Comparison of ENCODE assay signal across 9 cellular contexts in the genomic region with DNA sequence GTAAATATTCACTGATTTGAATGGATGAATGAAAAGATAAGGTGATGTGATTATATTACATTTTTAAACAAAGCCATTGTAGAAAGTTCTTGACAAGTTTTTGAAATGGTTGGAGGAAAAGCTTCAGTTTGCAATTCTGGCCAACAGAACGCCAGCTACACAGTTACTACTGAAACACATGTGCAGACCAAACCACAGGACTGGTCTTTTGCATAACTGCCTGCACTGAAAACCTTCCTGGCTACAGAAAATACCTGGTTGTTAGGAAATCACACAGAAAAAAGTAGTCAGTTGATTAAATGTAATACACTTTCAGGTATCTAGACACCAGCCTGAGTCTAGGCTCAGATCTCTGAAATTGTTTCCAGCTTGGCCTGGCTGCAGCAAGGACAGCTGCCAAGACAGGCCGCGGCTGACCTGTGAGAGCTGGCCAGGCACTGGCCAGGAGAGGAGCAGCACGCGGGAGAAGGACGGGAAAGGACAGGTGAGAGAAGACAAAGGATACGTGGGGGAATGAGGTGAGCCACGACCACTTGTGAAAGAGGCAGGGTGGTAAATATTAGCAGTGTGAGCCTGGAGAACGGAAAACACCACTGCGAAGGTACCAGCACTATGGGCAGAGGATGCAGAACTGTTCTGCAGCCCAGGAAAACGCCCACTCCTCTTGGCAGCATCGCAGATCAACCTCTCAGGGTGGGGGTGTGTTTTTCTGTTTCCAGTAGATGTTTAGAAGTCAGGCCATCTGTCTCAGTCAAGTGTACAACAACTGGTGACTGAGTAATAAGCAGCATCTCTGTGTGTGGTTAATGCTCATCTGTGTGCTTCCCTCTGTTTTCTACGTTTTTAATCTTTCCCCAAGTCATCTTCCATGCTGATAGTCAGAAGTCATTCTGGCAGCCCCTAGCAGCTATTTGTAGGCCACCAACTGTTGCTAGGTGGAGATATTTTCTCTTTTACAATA.
DNase-seq lines count a peak whose midpoint lies in the region; ATAC-seq and TF ChIP-seq lines count a peak whose summit lies in the region.
"Had no signal": no experiment of that assay in that cellular context is flagged by ENCODE, and none has a peak within 500 bp of the region (broad histone marks: within the 10 kb centered on the region; RNA-seq: fewer than 3 reads in every experiment).

No MANE protein-coding gene starts in this region.

- H3K4me1 Mint-ChIP-seq in nephron, result peaks cover 81% of the 10 kb centered on the region
- no peaks in the 10 kb centered on the region for H3K4me1 Mint-ChIP-seq in activated T-cell treated with anti-CD3 and anti-CD28 coated beads, Interleukin-2, amount 50 U/mL, for 72 hours (ENCODE audit: low read depth)

- TF ChIP-seq CTCF in OCI-LY1 (IDR thresholded peaks at IDR 0.05; ENCODE audit: low read length), result no peak
- TF ChIP-seq CTCF in nephron (IDR thresholded peaks at IDR 0.05; ENCODE audit: unreplicated experiment in 3 of 3), result no peak

- peak overlapping the region in 1 of 3 experiments; percentile 17 for H3K4me3 Mint-ChIP-seq in nephron
- H3K4me3 Mint-ChIP-seq in activated T-cell treated with anti-CD3 and anti-CD28 coated beads, Interleukin-2, amount 50 U/mL, for 72 hours, result no peak overlapping the region

- H3K4me2 ChIP-seq in OCI-LY1 (ENCODE audit: low read length), result peak overlapping the region; percentile 80

- H3K27me3 Mint-ChIP-seq in nephron (ENCODE audit: low read depth), result no peaks in the 10 kb centered on the region
- peaks cover 54% of the 10 kb centered on the region for H3K27me3 Mint-ChIP-seq in activated T-cell treated with anti-CD3 and anti-CD28 coated beads, Interleukin-2, amount 50 U/mL, for 72 hours (ENCODE audit: low read depth)

- no peaks in the 10 kb centered on the region for H3K27me3 ChIP-seq in OCI-LY1 (ENCODE audit: insufficient read depth, low read length)

- no peaks in the 10 kb centered on the region for H3K9me2 ChIP-seq in OCI-LY1 (ENCODE audit: low read depth, low read length)

- no peak overlapping the region for H2AFZ ChIP-seq in OCI-LY1 (ENCODE audit: low read length)

- H3K27ac ChIP-seq in OCI-LY1 (ENCODE audit: low read depth, low read length, poor library complexity, severe bottlenecking), result peak overlapping the region; percentile 98

- H3K36me3 Mint-ChIP-seq in nephron (ENCODE audit: low read depth), result peaks cover 26% of the 10 kb centered on the region
- H3K36me3 Mint-ChIP-seq in activated T-cell treated with anti-CD3 and anti-CD28 coated beads, Interleukin-2, amount 50 U/mL, for 72 hours (ENCODE audit: insufficient read depth in 2 of 2), result no peaks in the 10 kb centered on the region

- peaks cover 43% of the 10 kb centered on the region for H3K79me2 ChIP-seq in OCI-LY1 (ENCODE audit: insufficient read depth, low read length)

- no peaks in the 10 kb centered on the region for H3F3A ChIP-seq in OCI-LY1 (ENCODE audit: insufficient read depth, low read length)

- H3K9me3 Mint-ChIP-seq in nephron, result no peaks in the 10 kb centered on the region
- H3K9me3 Mint-ChIP-seq in activated T-cell treated with anti-CD3 and anti-CD28 coated beads, Interleukin-2, amount 50 U/mL, for 72 hours, result no peaks in the 10 kb centered on the region

- DNase-seq in NCI-H2196 treated with DMSO at 0.1 percent for 48 hours (lab: John Stamatoyannopoulos, UW; ENCODE audit: unreplicated experiment) (no peak), LoVo (ENCODE audit: low spot score) (no peak)
- DNase-seq in activated T-cell treated with anti-CD3 and anti-CD28 coated beads, Interleukin-2, amount 50 U/mL, for 72 hours, result no peak
- DNase-seq: NCI-H774 had no signal

- ATAC-seq in GM18511 (IDR thresholded peaks at IDR 0.05; ENCODE audit: unreplicated experiment), result peak; percentile 61
- peak; percentile 46 for ATAC-seq in HG02610 (IDR thresholded peaks at IDR 0.05; ENCODE audit: unreplicated experiment)
- ATAC-seq in HG02840 (IDR thresholded peaks at IDR 0.05; ENCODE audit: low FRiP score, unreplicated experiment), result no peak
- ATAC-seq in activated T-cell treated with anti-CD3 and anti-CD28 coated beads, Interleukin-2, amount 50 U/mL, for 72 hours (replicated peaks in 1 of 2), result no peak

- H3K27ac Mint-ChIP-seq in nephron, result peak overlapping the region in 2 of 3 experiments; percentile 31 to 50
- H3K27ac Mint-ChIP-seq in activated T-cell treated with anti-CD3 and anti-CD28 coated beads, Interleukin-2, amount 50 U/mL, for 72 hours, result no peak overlapping the region

- H3K9ac ChIP-seq in OCI-LY1 (ENCODE audit: low read length), result peak overlapping the region; percentile 66

- peaks cover 92% of the 10 kb centered on the region for H3K4me1 ChIP-seq in OCI-LY1 (ENCODE audit: insufficient read depth, low read length, severe bottlenecking)

- H3K9me3 ChIP-seq in OCI-LY1 (ENCODE audit: low read length), result no peaks in the 10 kb centered on the region

- H3K4me3 ChIP-seq in OCI-LY1 (ENCODE audit: low read depth, low read length, poor library complexity, severe bottlenecking), result peak overlapping the region; percentile 61

- no peaks in the 10 kb centered on the region for H4K20me1 ChIP-seq in OCI-LY1 (ENCODE audit: insufficient read depth, low read length)

- H3K36me3 ChIP-seq in OCI-LY1 (ENCODE audit: insufficient read depth, low read length), result peaks cover 12% of the 10 kb centered on the region

Comparison
In these comparisons a context has a peak if more than half of its experiments do, and no peak if none do; other contexts are left out.
1. ATAC-seq: peak in GM18511 (single experiment) and HG02610 (single experiment); none in HG02840 (single experiment) and activated T-cell treated with anti-CD3 and anti-CD28 coated beads, Interleukin-2, amount 50 U/mL, for 72 hours (0 of 2).